11 cellular contexts compared by ENCODE assay signal in genomic region chr3:181470349-181470748, GRCh38.
"Had no signal": no experiment of that assay in that cellular context is flagged by ENCODE, and none has a peak within 500 bp of the region (broad histone marks: within the 10 kb centered on the region; RNA-seq: fewer than 3 reads in every experiment).

No MANE protein-coding gene starts in this region.

- H3K4me1 ChIP-seq: HAP-1 had no signal

- H2AFZ ChIP-seq: GM23248, GM23338 had no signal

- H3K27ac ChIP-seq: GM23248 had no signal

- ATAC-seq: GM23338, HCT116 had no signal

- H3K36me3 ChIP-seq: HAP-1 had no signal

- H3K9ac ChIP-seq: GM23248 had no signal

- H3K4me3 ChIP-seq: GM23248, GM23338, HAP-1 had no signal

- H3K4me2 ChIP-seq: GM23338 had no signal

- H3K4me1 Mint-ChIP-seq: H9 had no signal

- H3K4me3 Mint-ChIP-seq: GM23338, H9, HFFc6 had no signal

- DNase-seq: GM23248, GOT3, H7, H9, HCEC 1CT, HFFc6 had no signal

- FAIRE-seq: H1, H54 had no signal

- H3K27ac Mint-ChIP-seq: GM23338, H9, HFFc6 had no signal
